Comparison of ENCODE assay signal across 8 cellular contexts in the genomic region with DNA sequence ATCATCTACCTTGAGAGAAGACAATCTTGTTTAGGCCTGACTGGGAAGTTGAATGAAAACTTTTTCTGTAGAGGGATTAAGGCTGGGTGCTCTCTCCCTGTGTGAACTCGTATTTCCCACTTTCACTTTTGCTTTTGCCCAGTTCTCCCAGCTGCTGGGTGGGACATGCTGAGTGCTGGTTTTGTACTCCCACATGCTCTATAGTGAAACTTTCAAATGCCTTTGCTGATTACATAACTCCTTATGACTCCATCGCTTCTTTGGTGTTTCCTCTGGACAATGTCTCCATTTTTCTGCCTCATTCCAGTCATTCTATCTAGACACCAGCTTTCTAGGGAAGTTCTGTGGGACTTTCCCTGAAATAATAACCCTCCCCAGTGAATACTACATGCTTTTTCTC.
DNase-seq lines count a peak whose midpoint lies in the region; ATAC-seq and TF ChIP-seq lines count a peak whose summit lies in the region.

No MANE protein-coding gene starts in this region.

- no peaks in the 10 kb centered on the region for H3K36me3 Mint-ChIP-seq in stimulated activated naive CD8-positive, alpha-beta T cell treated with anti-CD3 and anti-CD28 coated beads, Interleukin-15, Interleukin-2, amounts not matched to agents 100 ng/mL and 50 ng/mL, for 24 hours (ENCODE audit: low read depth)

- H3K9me3 ChIP-seq in Karpas-422 (ENCODE audit: low read length): no peaks in the 10 kb centered on the region

- no peak for TF ChIP-seq CTCF in brain microvascular endothelial cell (IDR thresholded peaks at IDR 0.05; ENCODE audit: low read depth, low read length, missing control alignments)

- no peak for ATAC-seq in stimulated activated naive CD8-positive, alpha-beta T cell treated with anti-CD3 and anti-CD28 coated beads, Interleukin-15, Interleukin-2, amounts not matched to agents 100 U/mL and 50 U/mL, for 24 hours
- ATAC-seq in HG03442 (IDR thresholded peaks at IDR 0.05; ENCODE audit: unreplicated experiment): peak; percentile 83

- H4K20me1 ChIP-seq in Karpas-422 (ENCODE audit: insufficient read depth, low read depth, low read length): no peaks in the 10 kb centered on the region

- no peaks in the 10 kb centered on the region for H3K27me3 Mint-ChIP-seq in stimulated activated naive CD8-positive, alpha-beta T cell treated with anti-CD3 and anti-CD28 coated beads, Interleukin-15, Interleukin-2, amounts not matched to agents 100 ng/mL and 50 ng/mL, for 24 hours

- H3K9me3 Mint-ChIP-seq in stimulated activated naive CD8-positive, alpha-beta T cell treated with anti-CD3 and anti-CD28 coated beads, Interleukin-15, Interleukin-2, amounts not matched to agents 100 ng/mL and 50 ng/mL, for 24 hours: no peaks in the 10 kb centered on the region

- H3K27ac ChIP-seq in brain microvascular endothelial cell (no peak overlapping the region), Karpas-422 (ENCODE audit: low read length) (no peak overlapping the region)

- peak overlapping the region; percentile 13 for H3K27ac Mint-ChIP-seq in stimulated activated naive CD8-positive, alpha-beta T cell treated with anti-CD3 and anti-CD28 coated beads, Interleukin-15, Interleukin-2, amounts not matched to agents 100 ng/mL and 50 ng/mL, for 24 hours

- no peaks in the 10 kb centered on the region for H3K36me3 ChIP-seq in brain microvascular endothelial cell (replicated peaks)
- no peaks in the 10 kb centered on the region for H3K36me3 ChIP-seq in Karpas-422 (ENCODE audit: insufficient read depth, low read length)

- no peak overlapping the region for H3K9ac ChIP-seq in Karpas-422 (ENCODE audit: low read length)

- H3K4me2 ChIP-seq in Karpas-422 (ENCODE audit: low read depth, low read length, poor library complexity, severe bottlenecking): no peak overlapping the region

- no peaks in the 10 kb centered on the region for H3K4me1 ChIP-seq in Karpas-422 (ENCODE audit: low read length)

- peaks cover 28% of the 10 kb centered on the region for H3K4me1 Mint-ChIP-seq in stimulated activated naive CD8-positive, alpha-beta T cell treated with anti-CD3 and anti-CD28 coated beads, Interleukin-15, Interleukin-2, amounts not matched to agents 100 ng/mL and 50 ng/mL, for 24 hours (ENCODE audit: low read depth)

- no peak overlapping the region for H2AFZ ChIP-seq in Karpas-422 (ENCODE audit: low read length)

- H3K27me3 ChIP-seq in brain microvascular endothelial cell (replicated peaks) (no peaks in the 10 kb centered on the region), Karpas-422 (ENCODE audit: low read length) (no peaks in the 10 kb centered on the region)

- DNase-seq in stimulated activated naive CD8-positive, alpha-beta T cell treated with anti-CD3 and anti-CD28 coated beads, Interleukin-15, Interleukin-2, amounts not matched to agents 100 U/mL and 50 U/mL, for 24 hours: no peak
- DNase-seq in brain microvascular endothelial cell (peak; percentile 89), medulla oblongata (ENCODE audit: extremely low spot score) (peak; percentile 60), Karpas-422 (no peak), NCI-H1092 (lab: John Stamatoyannopoulos, UW) (no peak), NCI-H1048 (lab: John Stamatoyannopoulos, UW) (no peak)

- H3K79me2 ChIP-seq in Karpas-422 (ENCODE audit: low read length): no peaks in the 10 kb centered on the region

- in situ Hi-C loops in brain microvascular endothelial cell (cut with HindIII; ENCODE audit: low pct_ligation_motif_present, low sequenced_read_pairs): no loop called here

- H3K9me2 ChIP-seq in Karpas-422 (replicated peaks; ENCODE audit: insufficient read depth, low read length): no peaks in the 10 kb centered on the region

- H3K4me3 ChIP-seq in brain microvascular endothelial cell (ENCODE audit: low read depth, low read length) (no peak overlapping the region), Karpas-422 (ENCODE audit: low read length) (no peak overlapping the region)

- peak overlapping the region; percentile 8 for H3K4me3 Mint-ChIP-seq in stimulated activated naive CD8-positive, alpha-beta T cell treated with anti-CD3 and anti-CD28 coated beads, Interleukin-15, Interleukin-2, amounts not matched to agents 100 ng/mL and 50 ng/mL, for 24 hours

Comparison
In these comparisons a context has a peak if more than half of its experiments do, and no peak if none do; other contexts are left out.
1. DNase-seq: peak in brain microvascular endothelial cell (single experiment) and medulla oblongata (single experiment); none in stimulated activated naive CD8-positive, alpha-beta T cell treated with anti-CD3 and anti-CD28 coated beads, Interleukin-15, Interleukin-2, amounts not matched to agents 100 U/mL and 50 U/mL, for 24 hours (single experiment), Karpas-422 (single experiment), NCI-H1092 (single experiment) and NCI-H1048 (single experiment).